1 cellular context compared by ENCODE assay signal in the genomic region with DNA sequence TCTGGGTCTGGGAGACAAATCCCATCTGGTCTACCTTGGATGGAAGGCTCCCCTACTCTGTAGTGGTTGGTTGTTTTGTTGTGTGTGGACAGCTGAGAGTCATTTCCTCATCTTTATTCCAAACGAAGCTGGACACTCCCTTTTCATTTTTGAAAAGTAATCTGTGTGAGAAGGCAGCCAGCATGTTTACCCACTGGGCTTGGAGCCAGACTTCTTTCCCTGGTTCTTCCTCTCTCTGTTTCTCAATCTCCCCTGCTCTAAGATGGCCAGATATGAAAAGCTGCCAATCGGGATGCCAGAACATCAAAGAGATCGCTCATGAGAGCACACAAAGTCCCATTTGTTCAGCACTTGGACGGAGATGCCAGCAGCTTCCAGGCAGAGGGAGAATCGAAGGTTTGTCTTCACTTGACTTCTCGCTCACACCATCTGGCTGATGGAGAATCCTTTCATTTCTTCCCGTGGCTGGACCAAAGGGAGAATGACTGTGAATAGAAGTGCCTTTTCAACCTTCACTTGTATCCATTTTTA.
A peak's percentile ranks its signal among the peaks of the same experiment; 100 is the strongest.
TF ChIP-seq lines count a peak whose summit lies in the region.

No MANE protein-coding gene starts in this region.

TF ChIP-seq in HepG2, 621 proteins besides CTCF, POLR2A, EP300 and RAD21 (continued from another document and continues in another):
- TF ChIP-seq ZHX2 (IDR thresholded peaks at IDR 0.05; ENCODE audit: low read depth) (no peak), ZHX2 (CRISPR knock-in tag; IDR thresholded peaks at IDR 0.05; ENCODE audit: borderline replicate concordance) (no peak), MLLT10 (CRISPR knock-in tag; IDR thresholded peaks at IDR 0.05) (no peak), JARID2 (CRISPR knock-in tag; IDR thresholded peaks at IDR 0.05; ENCODE audit: insufficient replicate concordance) (no peak), ZNF547 (CRISPR knock-in tag; IDR thresholded peaks at IDR 0.05) (peak; percentile 30; the same call in 1 of the 2 replicates), ZBTB38 (CRISPR knock-in tag; IDR thresholded peaks at IDR 0.05) (peak; percentile 62; the same call in 1 of the 2 replicates), POLR2AphosphoS2 (IDR thresholded peaks at IDR 0.05; ENCODE audit: low read depth, low read length) (no peak), ZNF567 (CRISPR knock-in tag; IDR thresholded peaks at IDR 0.05; ENCODE audit: borderline replicate concordance) (peak; percentile 81; the same call in 1 of the 2 replicates), MED8 (CRISPR knock-in tag; IDR thresholded peaks at IDR 0.05; ENCODE audit: insufficient replicate concordance) (peak; percentile 88), SSRP1 (CRISPR knock-in tag; IDR thresholded peaks at IDR 0.05) (peak; percentile 81; the same call in 1 of the 2 replicates), ETS1 (CRISPR knock-in tag; IDR thresholded peaks at IDR 0.05) (no peak), RBAK (CRISPR knock-in tag; IDR thresholded peaks at IDR 0.05) (peak; percentile 96), ZNF563 (CRISPR knock-in tag; IDR thresholded peaks at IDR 0.05) (no peak), ZNF383 (CRISPR knock-in tag; IDR thresholded peaks at IDR 0.05; ENCODE audit: borderline replicate concordance) (no peak), ZNF24 (IDR thresholded peaks at IDR 0.05) (peak; percentile 49; the same call in 1 of the 2 replicates), ELF1 (CRISPR knock-in tag; IDR thresholded peaks at IDR 0.05) (peak; percentile 71), HOXA5 (CRISPR knock-in tag; IDR thresholded peaks at IDR 0.05) (peak; percentile 81; the same call in 1 of the 2 replicates), BORCS8-MEF2B (CRISPR knock-in tag; IDR thresholded peaks at IDR 0.05) (0 out of 2 replicates have a peak, but pooled peaks have one; percentile 49), SRSF4 (IDR thresholded peaks at IDR 0.05; ENCODE audit: low read depth, low read length, poor library complexity, severe bottlenecking) (no peak), PPARG (CRISPR knock-in tag; conservative IDR thresholded peaks at IDR 0.05) (peak; percentile 97), SMARCE1 (IDR thresholded peaks at IDR 0.05; ENCODE audit: borderline replicate concordance) (no peak), UBTF (CRISPR knock-in tag; IDR thresholded peaks at IDR 0.05) (peak; percentile 55), MXD3 (CRISPR knock-in tag; IDR thresholded peaks at IDR 0.05) (no peak), ZBTB42 (CRISPR knock-in tag; IDR thresholded peaks at IDR 0.05) (no peak), ZNF710 (CRISPR knock-in tag; IDR thresholded peaks at IDR 0.05; ENCODE audit: borderline replicate concordance) (peak; percentile 100), MEIS2 (CRISPR knock-in tag; IDR thresholded peaks at IDR 0.05) (peak; percentile 89), HDAC6 (IDR thresholded peaks at IDR 0.05; ENCODE audit: low read depth, low read length) (no peak), ZC3H4 (CRISPR knock-in tag; IDR thresholded peaks at IDR 0.05; ENCODE audit: borderline replicate concordance) (no peak), DMAP1 (CRISPR knock-in tag; IDR thresholded peaks at IDR 0.05) (peak; percentile 83; the same call in 1 of the 2 replicates), GATA4 (IDR thresholded peaks at IDR 0.05; ENCODE audit: borderline replicate concordance, low read depth) (peak; percentile 96), SP4 (CRISPR knock-in tag; IDR thresholded peaks at IDR 0.05) (0 out of 2 replicates have a peak, but pooled peaks have one; percentile 35), ZNF282 (IDR thresholded peaks at IDR 0.05; ENCODE audit: partially characterized antibody) (no peak), ZNF644 (CRISPR knock-in tag; IDR thresholded peaks at IDR 0.05; ENCODE audit: low read depth) (peak; percentile 92), ARNT (IDR thresholded peaks at IDR 0.05) (no peak)
- TF ChIP-seq, protein P1, sequence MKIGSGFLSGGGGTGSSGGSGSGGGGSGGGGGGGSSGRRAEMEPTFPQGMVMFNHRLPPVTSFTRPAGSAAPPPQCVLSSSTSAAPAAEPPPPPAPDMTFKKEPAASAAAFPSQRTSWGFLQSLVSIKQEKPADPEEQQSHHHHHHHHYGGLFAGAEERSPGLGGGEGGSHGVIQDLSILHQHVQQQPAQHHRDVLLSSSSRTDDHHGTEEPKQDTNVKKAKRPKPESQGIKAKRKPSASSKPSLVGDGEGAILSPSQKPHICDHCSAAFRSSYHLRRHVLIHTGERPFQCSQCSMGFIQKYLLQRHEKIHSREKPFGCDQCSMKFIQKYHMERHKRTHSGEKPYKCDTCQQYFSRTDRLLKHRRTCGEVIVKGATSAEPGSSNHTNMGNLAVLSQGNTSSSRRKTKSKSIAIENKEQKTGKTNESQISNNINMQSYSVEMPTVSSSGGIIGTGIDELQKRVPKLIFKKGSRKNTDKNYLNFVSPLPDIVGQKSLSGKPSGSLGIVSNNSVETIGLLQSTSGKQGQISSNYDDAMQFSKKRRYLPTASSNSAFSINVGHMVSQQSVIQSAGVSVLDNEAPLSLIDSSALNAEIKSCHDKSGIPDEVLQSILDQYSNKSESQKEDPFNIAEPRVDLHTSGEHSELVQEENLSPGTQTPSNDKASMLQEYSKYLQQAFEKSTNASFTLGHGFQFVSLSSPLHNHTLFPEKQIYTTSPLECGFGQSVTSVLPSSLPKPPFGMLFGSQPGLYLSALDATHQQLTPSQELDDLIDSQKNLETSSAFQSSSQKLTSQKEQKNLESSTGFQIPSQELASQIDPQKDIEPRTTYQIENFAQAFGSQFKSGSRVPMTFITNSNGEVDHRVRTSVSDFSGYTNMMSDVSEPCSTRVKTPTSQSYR (CRISPR knock-in tag; IDR thresholded peaks at IDR 0.05; ENCODE audit: borderline replicate concordance): peak; percentile 59; the same call in 1 of the 2 replicates
- TF ChIP-seq, protein P2, sequence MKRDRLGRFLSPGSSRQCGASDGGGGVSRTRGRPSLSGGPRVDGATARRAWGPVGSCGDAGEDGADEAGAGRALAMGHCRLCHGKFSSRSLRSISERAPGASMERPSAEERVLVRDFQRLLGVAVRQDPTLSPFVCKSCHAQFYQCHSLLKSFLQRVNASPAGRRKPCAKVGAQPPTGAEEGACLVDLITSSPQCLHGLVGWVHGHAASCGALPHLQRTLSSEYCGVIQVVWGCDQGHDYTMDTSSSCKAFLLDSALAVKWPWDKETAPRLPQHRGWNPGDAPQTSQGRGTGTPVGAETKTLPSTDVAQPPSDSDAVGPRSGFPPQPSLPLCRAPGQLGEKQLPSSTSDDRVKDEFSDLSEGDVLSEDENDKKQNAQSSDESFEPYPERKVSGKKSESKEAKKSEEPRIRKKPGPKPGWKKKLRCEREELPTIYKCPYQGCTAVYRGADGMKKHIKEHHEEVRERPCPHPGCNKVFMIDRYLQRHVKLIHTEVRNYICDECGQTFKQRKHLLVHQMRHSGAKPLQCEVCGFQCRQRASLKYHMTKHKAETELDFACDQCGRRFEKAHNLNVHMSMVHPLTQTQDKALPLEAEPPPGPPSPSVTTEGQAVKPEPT (CRISPR knock-in tag; IDR thresholded peaks at IDR 0.05; ENCODE audit: low read depth): no peak
- TF ChIP-seq, protein P3, sequence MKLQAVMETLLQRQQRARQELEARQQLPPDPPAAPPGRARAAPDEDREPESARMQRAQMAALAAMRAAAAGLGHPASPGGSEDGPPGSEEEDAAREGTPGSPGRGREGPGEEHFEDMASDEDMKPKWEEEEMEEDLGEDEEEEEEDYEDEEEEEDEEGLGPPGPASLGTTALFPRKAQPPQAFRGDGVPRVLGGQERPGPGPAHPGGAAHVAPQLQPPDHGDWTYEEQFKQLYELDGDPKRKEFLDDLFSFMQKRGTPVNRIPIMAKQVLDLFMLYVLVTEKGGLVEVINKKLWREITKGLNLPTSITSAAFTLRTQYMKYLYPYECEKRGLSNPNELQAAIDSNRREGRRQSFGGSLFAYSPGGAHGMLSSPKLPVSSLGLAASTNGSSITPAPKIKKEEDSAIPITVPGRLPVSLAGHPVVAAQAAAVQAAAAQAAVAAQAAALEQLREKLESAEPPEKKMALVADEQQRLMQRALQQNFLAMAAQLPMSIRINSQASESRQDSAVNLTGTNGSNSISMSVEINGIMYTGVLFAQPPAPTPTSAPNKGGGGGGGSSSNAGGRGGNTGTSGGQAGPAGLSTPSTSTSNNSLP (IDR thresholded peaks at IDR 0.05; ENCODE audit: low read depth, low read length): peak; percentile 77
- TF ChIP-seq, protein P4, sequence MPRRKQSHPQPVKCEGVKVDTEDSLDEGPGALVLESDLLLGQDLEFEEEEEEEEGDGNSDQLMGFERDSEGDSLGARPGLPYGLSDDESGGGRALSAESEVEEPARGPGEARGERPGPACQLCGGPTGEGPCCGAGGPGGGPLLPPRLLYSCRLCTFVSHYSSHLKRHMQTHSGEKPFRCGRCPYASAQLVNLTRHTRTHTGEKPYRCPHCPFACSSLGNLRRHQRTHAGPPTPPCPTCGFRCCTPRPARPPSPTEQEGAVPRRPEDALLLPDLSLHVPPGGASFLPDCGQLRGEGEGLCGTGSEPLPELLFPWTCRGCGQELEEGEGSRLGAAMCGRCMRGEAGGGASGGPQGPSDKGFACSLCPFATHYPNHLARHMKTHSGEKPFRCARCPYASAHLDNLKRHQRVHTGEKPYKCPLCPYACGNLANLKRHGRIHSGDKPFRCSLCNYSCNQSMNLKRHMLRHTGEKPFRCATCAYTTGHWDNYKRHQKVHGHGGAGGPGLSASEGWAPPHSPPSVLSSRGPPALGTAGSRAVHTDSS (CRISPR knock-in tag; conservative IDR thresholded peaks at IDR 0.05): no peak
